In genomic region chr14:68790656-68791077, GRCh38 we compare ENCODE assay signal across 8 cellular contexts. TPM values are rescaled to one million over a fixed set of nuclear protein-coding genes. Genes with fewer than 3 reads are reported as not detected.
DNase-seq lines count a peak whose midpoint lies in the region; TF ChIP-seq lines count a peak whose summit lies in the region.

No MANE protein-coding gene starts in this region.

- TF ChIP-seq CTCF in epithelial cell of esophagus (IDR thresholded peaks at IDR 0.05; ENCODE audit: insufficient read depth, low read depth, low read length, missing control alignments) (no peak), osteocyte (IDR thresholded peaks at IDR 0.05) (no peak)

- H3K4me1 Mint-ChIP-seq in osteocyte (ENCODE audit: unreplicated experiment), result peaks cover 50% of the 10 kb centered on the region

- H3K27me3 Mint-ChIP-seq in osteocyte (ENCODE audit: unreplicated experiment), result no peaks in the 10 kb centered on the region

- H3K27ac Mint-ChIP-seq in osteocyte (ENCODE audit: unreplicated experiment), result peak overlapping the region; percentile 100

- H3K36me3 Mint-ChIP-seq in osteocyte (ENCODE audit: unreplicated experiment), result peaks cover 55% of the 10 kb centered on the region

- peak overlapping the region; percentile 92 for H3K4me3 Mint-ChIP-seq in osteocyte (ENCODE audit: unreplicated experiment)

- in situ Hi-C loops in KBM-7 (cut with MboI; ENCODE audit: low pct_unique_long_range_greater_than_20kb, low sequenced_read_pairs), result no loop called here

- DNase-seq in KBM-7, result peak; percentile 51
- DNase-seq in activated CD8-positive, alpha-beta memory T cell treated with anti-CD3 and anti-CD28 coated beads for 24 hours, result peak; percentile 88
- DNase-seq in epithelial cell of esophagus (ENCODE audit: low read depth), result no peak
- DNase-seq in osteocyte (ENCODE audit: extremely low spot score, unreplicated experiment), result no peak
- no peak for DNase-seq in HuH-7 (ENCODE audit: low spot score)
- no peak for DNase-seq in GM19240 (ENCODE audit: insufficient read length, low spot score)
- no peak for DNase-seq in D341Med (ENCODE audit: low spot score)
- DNase-seq in HCEC 1CT, result no peak

- H3K9me3 Mint-ChIP-seq in osteocyte (ENCODE audit: unreplicated experiment), result no peaks in the 10 kb centered on the region

- peak overlapping the region; percentile 99 for H3K4me3 ChIP-seq in epithelial cell of esophagus (ENCODE audit: low read length)

RNA-seq across cellular contexts. Expression of gene ZFP36L1, which starts 2.2 kb away (rescaled TPM):
- 311 and 352 TPM in 2 replicates for total RNA-seq in osteocyte

Comparison
In these comparisons a context has a peak if more than half of its experiments do, and no peak if none do; other contexts are left out.
1. DNase-seq: peak in KBM-7 (single experiment) and activated CD8-positive, alpha-beta memory T cell treated with anti-CD3 and anti-CD28 coated beads for 24 hours (single experiment); none in epithelial cell of esophagus (single experiment), osteocyte (single experiment), HuH-7 (single experiment), GM19240 (single experiment), D341Med (single experiment) and HCEC 1CT (single experiment).